In the genomic region with DNA sequence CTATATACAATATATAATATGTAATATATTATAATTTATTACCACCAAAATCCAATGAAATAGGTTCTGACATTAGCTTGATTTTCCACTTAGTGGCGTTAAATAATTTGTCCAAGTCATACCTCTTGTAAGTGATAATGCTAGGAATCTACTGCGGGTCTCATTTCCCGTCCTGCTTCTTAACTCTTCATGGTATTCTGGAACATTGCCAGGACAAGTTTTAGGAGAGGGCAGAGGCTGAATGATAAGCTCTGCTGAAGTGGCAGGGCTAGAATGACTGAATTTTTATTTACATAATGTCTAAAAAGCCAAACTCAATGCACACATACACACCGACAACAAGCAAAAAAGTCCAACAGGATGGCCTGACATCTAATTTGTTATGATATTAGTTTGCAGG, we compare ENCODE assay signal across 20 cellular contexts.
DNase-seq lines count a peak whose midpoint lies in the region; ATAC-seq and TF ChIP-seq lines count a peak whose summit lies in the region.
"Had no signal": no experiment of that assay in that cellular context is flagged by ENCODE, and none has a peak within 500 bp of the region (broad histone marks: within the 10 kb centered on the region; RNA-seq: fewer than 3 reads in every experiment).

No MANE protein-coding gene starts in this region.

- ATAC-seq in HG03025 (IDR thresholded peaks at IDR 0.05; ENCODE audit: low FRiP score, unreplicated experiment), result no peak
- ATAC-seq: HepG2, PC-3 had no signal

- BruUV-seq in A673 (replicated peaks; lab: Mats Ljungman, UMichigan), result no TSS peak

- H3K4me3 ChIP-seq in A673 (ENCODE audit: low read depth, low read length, poor library complexity, severe bottlenecking), result no peak overlapping the region

- intact Hi-C loops in A673 (cut with micrococcal nuclease; ENCODE audit: unreplicated experiment), result no loop called here

- H3K27ac ChIP-seq in A673 (ENCODE audit: low read depth, low read length, poor library complexity, severe bottlenecking), result no peak overlapping the region
- H3K27ac ChIP-seq: KMS-11, RWPE1 had no signal

- CTCF ChIA-PET in A673 (lab: Charles Lee), result no interaction called here

- no peaks in the 10 kb centered on the region for H3K27me3 ChIP-seq in A673 (replicated peaks; ENCODE audit: insufficient read depth, low read depth, low read length, poor library complexity)

- H3K9me3 ChIP-seq in A673 (ENCODE audit: low read depth, low read length, poor library complexity, severe bottlenecking), result no peaks in the 10 kb centered on the region

- DNase-seq in A673 (ENCODE audit: low spot score) (peak; percentile 46), DMS153 treated with DMSO at 0.1 percent for 48 hours (lab: John Stamatoyannopoulos, UW; ENCODE audit: unreplicated experiment) (peak; percentile 56), NCI-H1105 (lab: John Stamatoyannopoulos, UW) (peak; percentile 72), NCI-H510A treated with DMSO at 0.1 percent for 48 hours (lab: John Stamatoyannopoulos, UW) (peak; percentile 96)
- no peak for DNase-seq in activated T-cell treated with anti-CD3 and anti-CD28 coated beads, Interleukin-2, amount 50 U/mL, for 48 hours
- no peak for DNase-seq in activated CD4-positive, CD25-positive, alpha-beta regulatory T cell treated with anti-CD3 and anti-CD28 coated beads, Interleukin-2, amount 50 U/mL, for 72 hours
- DNase-seq: ACHN, AML-193, COR-L47, GDM1, GOT3, NCI-H1092, NCI-H187 treated with DMSO at 0.1 percent for 48 hours, NCI-H2171 treated with DMSO at 0.1 percent for 48 hours, PC-3, SW 1271 had no signal

- POLR2A ChIA-PET in A673 (lab: Charles Lee; ENCODE audit: low non-redundant PET), result no interaction called here

- TF ChIP-seq CTCF in A673 (conservative IDR thresholded peaks at IDR 0.05; ENCODE audit: low read depth, low read length), result no peak

- H3K36me3 ChIP-seq in A673 (ENCODE audit: insufficient read depth, low read length, poor library complexity, severe bottlenecking), result no peaks in the 10 kb centered on the region

- H3K4me1 ChIP-seq in A673 (ENCODE audit: insufficient read depth, low read length, poor library complexity, severe bottlenecking), result peaks cover 7% of the 10 kb centered on the region

Comparison
In these comparisons a context has a peak if more than half of its experiments do, and no peak if none do; other contexts are left out.
1. DNase-seq: peak in A673 (single experiment), DMS153 treated with DMSO at 0.1 percent for 48 hours (single experiment), NCI-H1105 (single experiment) and NCI-H510A treated with DMSO at 0.1 percent for 48 hours (single experiment); none in activated T-cell treated with anti-CD3 and anti-CD28 coated beads, Interleukin-2, amount 50 U/mL, for 48 hours (0 of 2) and activated CD4-positive, CD25-positive, alpha-beta regulatory T cell treated with anti-CD3 and anti-CD28 coated beads, Interleukin-2, amount 50 U/mL, for 72 hours (single experiment).